Comparison of ENCODE assay signal across 14 cellular contexts in the genomic region with DNA sequence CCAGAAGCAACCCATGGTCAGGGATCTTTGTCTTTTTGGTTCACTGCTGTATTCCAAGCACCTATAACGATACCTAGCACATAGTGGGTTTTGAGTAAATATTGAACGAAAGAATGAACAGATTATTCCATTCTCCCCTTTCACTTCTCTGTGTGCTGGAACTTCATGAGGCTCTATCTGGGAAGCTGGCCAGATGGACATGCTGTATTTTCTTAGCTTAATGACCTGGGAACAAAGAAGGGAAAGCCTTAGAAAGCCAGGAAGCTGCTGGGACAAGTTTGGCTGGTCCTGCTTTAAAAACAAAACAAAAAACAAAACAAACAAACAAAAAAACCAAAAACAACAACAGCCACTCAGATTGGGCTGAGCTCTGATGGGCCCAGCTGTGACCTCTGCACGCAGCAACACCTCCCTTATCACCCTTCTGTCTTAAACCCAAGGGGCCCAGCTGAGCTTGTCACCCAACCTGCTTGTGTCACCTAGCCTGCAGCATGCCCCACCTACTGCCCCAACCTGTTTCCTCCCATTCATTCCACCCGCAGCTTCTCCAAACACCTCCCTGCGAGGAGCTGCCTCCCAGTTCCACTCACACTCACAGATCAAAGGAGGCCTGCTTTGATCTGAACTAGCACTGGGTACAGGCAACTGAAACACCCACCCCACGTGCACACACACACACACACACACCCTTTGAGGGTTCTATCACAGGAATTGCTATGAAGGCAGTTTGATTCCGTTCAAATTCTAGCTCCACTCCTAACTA. TPM values are rescaled to one million over a fixed set of nuclear protein-coding genes. Genes with fewer than 3 reads are reported as not detected.
A peak's percentile ranks its signal among the peaks of the same experiment; 100 is the strongest.
DNase-seq lines count a peak whose midpoint lies in the region; ATAC-seq, FAIRE-seq and TF ChIP-seq lines count a peak whose summit lies in the region.
"Had no signal": no experiment of that assay in that cellular context is flagged by ENCODE, and none has a peak within 500 bp of the region (broad histone marks: within the 10 kb centered on the region; RNA-seq: fewer than 3 reads in every experiment).

No MANE protein-coding gene starts in this region.

- H3K4me1 Mint-ChIP-seq in astrocyte (ENCODE audit: low read depth, unreplicated experiment), result peaks cover 8% of the 10 kb centered on the region
- H3K4me1 Mint-ChIP-seq in activated CD4-positive, alpha-beta memory T cell treated with anti-CD3 and anti-CD28 coated beads, Interleukin-2, amount 10 ng/mL, durations not matched to agents 7 days and 5 days, result no peaks in the 10 kb centered on the region
- H3K4me1 Mint-ChIP-seq in stimulated activated naive B cell treated with anti-CD40 and anti-IgM and Interleukin-4, amounts not matched to agents 10 μg/mL and 1 μg/mL and 100 μg/mL, for 72 hours, result no peaks in the 10 kb centered on the region

- H3K9me3 ChIP-seq in astrocyte (ENCODE audit: insufficient read depth, low read depth, low read length) (no peaks in the 10 kb centered on the region), heart right ventricle (no peaks in the 10 kb centered on the region)

- H3K27me3 ChIP-seq in astrocyte (ENCODE audit: insufficient read depth, low read length) (peaks cover 13% of the 10 kb centered on the region), heart right ventricle (no peaks in the 10 kb centered on the region)

- no peak overlapping the region for H3K27ac Mint-ChIP-seq in astrocyte (ENCODE audit: unreplicated experiment)
- no peak overlapping the region for H3K27ac Mint-ChIP-seq in activated CD4-positive, alpha-beta memory T cell treated with anti-CD3 and anti-CD28 coated beads, Interleukin-2, amount 10 ng/mL, durations not matched to agents 7 days and 5 days
- no peak overlapping the region for H3K27ac Mint-ChIP-seq in stimulated activated naive B cell treated with anti-CD40 and anti-IgM and Interleukin-4, amounts not matched to agents 10 μg/mL and 1 μg/mL and 100 μg/mL, for 72 hours

- H3K9ac ChIP-seq in astrocyte (ENCODE audit: low read length), result no peak overlapping the region

- H3K4me1 ChIP-seq in astrocyte (ENCODE audit: insufficient read depth, low read length), result no peaks in the 10 kb centered on the region
- peaks cover 0 to 22% (median 15%) of the 10 kb centered on the region in 9 donors for H3K4me1 ChIP-seq in heart right ventricle

- H4K20me1 ChIP-seq in astrocyte (ENCODE audit: insufficient read depth, low read length), result no peaks in the 10 kb centered on the region

- POLR2A ChIA-PET in GM10248 (lab: Yijun Ruan, JAX), result no interaction called here
- POLR2A ChIA-PET in activated CD4-positive, alpha-beta memory T cell treated with anti-CD3 and anti-CD28 coated beads, Interleukin-2, amount 10 ng/mL, durations not matched to agents 7 days and 5 days (lab: Charles Lee), result interaction anchor here (1.2 kb wide), 1 partner anchor 10 kb away, joined by 3 read pairs; no protein-coding TSS in a partner anchor

- H3K4me2 ChIP-seq in astrocyte (ENCODE audit: low read length), result no peak overlapping the region

- H3K9me3 Mint-ChIP-seq in astrocyte (ENCODE audit: unreplicated experiment), result peaks cover 11% of the 10 kb centered on the region
- peaks cover 7% of the 10 kb centered on the region for H3K9me3 Mint-ChIP-seq in activated CD4-positive, alpha-beta memory T cell treated with anti-CD3 and anti-CD28 coated beads, Interleukin-2, amount 10 ng/mL, durations not matched to agents 7 days and 5 days
- H3K9me3 Mint-ChIP-seq in stimulated activated naive B cell treated with anti-CD40 and anti-IgM and Interleukin-4, amounts not matched to agents 10 μg/mL and 1 μg/mL and 100 μg/mL, for 72 hours, result peaks cover 11 to 17% of the 10 kb centered on the region in 2 donors

- intact Hi-C loops in heart right ventricle (cut with DNase I), result no loop called here

- ATAC-seq in heart right ventricle, result peak in 5 of 8 donors; percentile 8 to 77 (median 56)
- ATAC-seq in stimulated activated naive B cell treated with anti-CD40 and anti-IgM and Interleukin-4, amounts not matched to agents 10 μg/mL and 1 μg/mL and 100 μg/mL, for 72 hours (replicated peaks), result no peak

- FAIRE-seq in astrocyte (lab: Jason Lieb, UNC), result no peak
- FAIRE-seq: GM12892 had no signal

- H3K36me3 ChIP-seq in astrocyte (ENCODE audit: insufficient read depth, low read length), result no peaks in the 10 kb centered on the region
- no peaks in the 10 kb centered on the region for H3K36me3 ChIP-seq in heart right ventricle

- WGBS in heart right ventricle, 2 donors, result 42 to 46% methylated on average over 7 of the region's 7 CpGs

- DNase-seq in GM10248 (ENCODE audit: extremely low spot score) (peak; percentile 10), astrocyte (ENCODE audit: low read depth) (peak; percentile 30), heart right ventricle (no peak), pons (ENCODE audit: low spot score) (peak; percentile 28), RPMI8226 (no peak)
- DNase-seq in activated CD4-positive, alpha-beta memory T cell treated with anti-CD3 and anti-CD28 coated beads, Interleukin-2, amount 10 ng/mL, durations not matched to agents 7 days and 5 days, result no peak
- DNase-seq in stimulated activated naive B cell treated with anti-CD40 and anti-IgM and Interleukin-4, amounts not matched to agents 10 μg/mL and 1 μg/mL and 100 μg/mL, for 72 hours, result no peak
- DNase-seq: activated T-cell treated with anti-CD3 and anti-CD28 coated beads, Interleukin-2, amount 50 U/mL, for 48 hours; MM.1S; NCI-H226; SHP77 treated with DMSO at 0.1 percent for 48 hours had no signal

- no peak overlapping the region for H2AFZ ChIP-seq in astrocyte (ENCODE audit: low read depth, low read length)

- peaks cover 6% of the 10 kb centered on the region for H3K36me3 Mint-ChIP-seq in astrocyte (ENCODE audit: low read depth, unreplicated experiment)
- H3K36me3 Mint-ChIP-seq in activated CD4-positive, alpha-beta memory T cell treated with anti-CD3 and anti-CD28 coated beads, Interleukin-2, amount 10 ng/mL, durations not matched to agents 7 days and 5 days (ENCODE audit: low read depth), result no peaks in the 10 kb centered on the region
- peaks cover 3 to 9% of the 10 kb centered on the region in 2 donors for H3K36me3 Mint-ChIP-seq in stimulated activated naive B cell treated with anti-CD40 and anti-IgM and Interleukin-4, amounts not matched to agents 10 μg/mL and 1 μg/mL and 100 μg/mL, for 72 hours

- H3K27me3 Mint-ChIP-seq in astrocyte (ENCODE audit: low read depth, unreplicated experiment), result peaks cover 19% of the 10 kb centered on the region
- peaks cover 9% of the 10 kb centered on the region for H3K27me3 Mint-ChIP-seq in activated CD4-positive, alpha-beta memory T cell treated with anti-CD3 and anti-CD28 coated beads, Interleukin-2, amount 10 ng/mL, durations not matched to agents 7 days and 5 days
- peaks cover 9 to 14% of the 10 kb centered on the region in 2 donors for H3K27me3 Mint-ChIP-seq in stimulated activated naive B cell treated with anti-CD40 and anti-IgM and Interleukin-4, amounts not matched to agents 10 μg/mL and 1 μg/mL and 100 μg/mL, for 72 hours

- H3K27ac ChIP-seq in astrocyte (ENCODE audit: low read depth, low read length) (no peak overlapping the region), heart right ventricle (peak overlapping the region in 1 of 10 donors; percentile 20)

- H3K4me3 Mint-ChIP-seq in astrocyte (ENCODE audit: unreplicated experiment), result no peak overlapping the region
- H3K4me3 Mint-ChIP-seq in activated CD4-positive, alpha-beta memory T cell treated with anti-CD3 and anti-CD28 coated beads, Interleukin-2, amount 10 ng/mL, durations not matched to agents 7 days and 5 days, result no peak overlapping the region
- H3K4me3 Mint-ChIP-seq in stimulated activated naive B cell treated with anti-CD40 and anti-IgM and Interleukin-4, amounts not matched to agents 10 μg/mL and 1 μg/mL and 100 μg/mL, for 72 hours, result no peak overlapping the region

- H3K79me2 ChIP-seq in astrocyte (ENCODE audit: insufficient read depth, low read length), result no peaks in the 10 kb centered on the region

- CTCF ChIA-PET in GM10248 (lab: Yijun Ruan, JAX), result interaction anchor here (1.7 to 2.1 kb wide), 2 partner anchors 11 to 27 kb away, joined by 4 to 5 read pairs; no protein-coding TSS in a partner anchor
- CTCF ChIA-PET in activated CD4-positive, alpha-beta memory T cell treated with anti-CD3 and anti-CD28 coated beads, Interleukin-2, amount 10 ng/mL, durations not matched to agents 7 days and 5 days (lab: Charles Lee), result interaction anchor here (0.9 kb wide), 1 partner anchor 16 kb away, joined by 3 read pairs; no protein-coding TSS in a partner anchor

- H3K4me3 ChIP-seq in astrocyte (ENCODE audit: insufficient read depth, low read depth, low read length) (no peak overlapping the region), heart right ventricle (no peak overlapping the region)
- H3K4me3 ChIP-seq: skin epidermis had no signal

- no peak for TF ChIP-seq CTCF in GM10248 (IDR thresholded peaks at IDR 0.05; ENCODE audit: control extremely low read depth, extremely low read depth, low read depth, missing control alignments)
- no peak for TF ChIP-seq CTCF in astrocyte (IDR thresholded peaks at IDR 0.05; ENCODE audit: insufficient read depth, low read depth, low read length)
- TF ChIP-seq CTCF in heart right ventricle (IDR thresholded peaks at IDR 0.05), result no peak

RNA-seq across cellular contexts. Expression of a gene that starts 37.1 kb away (rescaled TPM):
- total RNA-seq in astrocyte (34.9 and 35.0 TPM in 2 replicates), heart right ventricle (10 to 100 TPM in 9 of 10 donors, 1 to 10 TPM in 1; 8.1 to 26.5 (median 16.1) TPM)
- polyA plus RNA-seq in heart right ventricle, result 1 to 10 TPM; 1.4 to 4.2 TPM
- total RNA-seq in activated CD4-positive, alpha-beta memory T cell treated with anti-CD3 and anti-CD28 coated beads, Interleukin-2, amount 10 ng/mL, durations not matched to agents 7 days and 5 days, result 1 to 10 TPM; 8.0 to 8.2 TPM

RNA-seq across cellular contexts. Expression of a gene that starts 49.9 kb away (rescaled TPM):
- total RNA-seq in astrocyte (not detected in 2 replicates), heart right ventricle (not detected)
- polyA plus RNA-seq in heart right ventricle, result under 1 TPM in 1 of 2 donors, not detected in 1; 0.09 TPM
- not detected for total RNA-seq in activated CD4-positive, alpha-beta memory T cell treated with anti-CD3 and anti-CD28 coated beads, Interleukin-2, amount 10 ng/mL, durations not matched to agents 7 days and 5 days
- total RNA-seq: glomerular endothelial cell had no signal

Comparison
In these comparisons a context has a peak if more than half of its experiments do, and no peak if none do; other contexts are left out.
1. DNase-seq: peak in GM10248 (single experiment), astrocyte (single experiment) and pons (single experiment); none in heart right ventricle (0 of 2), RPMI8226 (single experiment), activated CD4-positive, alpha-beta memory T cell treated with anti-CD3 and anti-CD28 coated beads, Interleukin-2, amount 10 ng/mL, durations not matched to agents 7 days and 5 days (single experiment) and stimulated activated naive B cell treated with anti-CD40 and anti-IgM and Interleukin-4, amounts not matched to agents 10 μg/mL and 1 μg/mL and 100 μg/mL, for 72 hours (single experiment).
2. ATAC-seq: peak in heart right ventricle (5 of 8); none in stimulated activated naive B cell treated with anti-CD40 and anti-IgM and Interleukin-4, amounts not matched to agents 10 μg/mL and 1 μg/mL and 100 μg/mL, for 72 hours (0 of 2).